ENCODE assay signal across 21 cellular contexts in the genomic region with DNA sequence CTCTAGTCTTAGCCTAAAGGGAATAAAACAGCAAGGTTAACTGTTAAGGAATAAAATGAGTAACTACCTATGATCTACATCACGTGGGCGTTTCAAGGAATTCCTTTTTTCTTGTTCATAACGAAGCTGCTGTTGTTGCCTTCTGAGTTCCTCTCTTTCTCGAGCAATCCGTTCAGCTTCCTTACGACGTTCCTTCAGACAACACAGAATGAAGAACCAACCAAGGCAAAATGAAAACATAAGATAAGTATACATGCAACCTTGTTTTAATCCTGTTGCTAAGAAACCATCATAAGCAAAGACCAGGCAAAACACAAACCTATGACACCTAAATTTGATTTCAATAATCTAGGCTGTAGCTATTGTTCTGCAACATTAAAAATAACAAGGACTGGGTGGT. TPM values are rescaled to one million over a fixed set of nuclear protein-coding genes. Genes with fewer than 3 reads are reported as not detected.
DNase-seq lines count a peak whose midpoint lies in the region; ATAC-seq and TF ChIP-seq lines count a peak whose summit lies in the region.
"Had no signal": no experiment of that assay in that cellular context is flagged by ENCODE, and none has a peak within 500 bp of the region (broad histone marks: within the 10 kb centered on the region; RNA-seq: fewer than 3 reads in every experiment).

No MANE protein-coding gene starts in this region.

- H3K4me2 ChIP-seq in GM23248 (ENCODE audit: unreplicated experiment), result no peak overlapping the region
- H3K4me2 ChIP-seq: A549 had no signal

- no peak for TF ChIP-seq CTCF in lower lobe of right lung (IDR thresholded peaks at IDR 0.05)

- no peaks in the 10 kb centered on the region for H3K9me3 Mint-ChIP-seq in activated T-cell treated with anti-CD3 and anti-CD28 coated beads, Interleukin-2, amount 50 U/mL, for 72 hours
- H3K9me3 Mint-ChIP-seq in activated T-cell treated with anti-CD3 and anti-CD28 coated beads, Interleukin-2, amount 50 U/mL, for 4 hours, result no peaks in the 10 kb centered on the region
- H3K9me3 Mint-ChIP-seq in central memory CD8-positive, alpha-beta T cell, result no peaks in the 10 kb centered on the region
- H3K9me3 Mint-ChIP-seq: CD8-positive, alpha-beta memory T cell; nephron had no signal

- H3K9ac ChIP-seq in GM23248, result no peak overlapping the region

- H3K4me1 ChIP-seq in GM23248 (ENCODE audit: insufficient read depth) (no peaks in the 10 kb centered on the region), lower lobe of right lung (no peaks in the 10 kb centered on the region)
- H3K4me1 ChIP-seq: A549, gastroesophageal sphincter had no signal

- peak overlapping the region; percentile 48 for H3K27ac Mint-ChIP-seq in activated T-cell treated with anti-CD3 and anti-CD28 coated beads, Interleukin-2, amount 50 U/mL, for 72 hours
- peak overlapping the region; percentile 44 for H3K27ac Mint-ChIP-seq in central memory CD8-positive, alpha-beta T cell (ENCODE audit: low read depth)
- H3K27ac Mint-ChIP-seq: nephron had no signal

- H3K4me1 Mint-ChIP-seq in activated T-cell treated with anti-CD3 and anti-CD28 coated beads, Interleukin-2, amount 50 U/mL, for 72 hours (ENCODE audit: low read depth), result no peaks in the 10 kb centered on the region
- peaks cover 2% of the 10 kb centered on the region for H3K4me1 Mint-ChIP-seq in activated T-cell treated with anti-CD3 and anti-CD28 coated beads, Interleukin-2, amount 50 U/mL, for 4 hours (ENCODE audit: low read depth)
- H3K4me1 Mint-ChIP-seq in central memory CD8-positive, alpha-beta T cell, result peaks cover 7% of the 10 kb centered on the region
- H3K4me1 Mint-ChIP-seq: nephron had no signal

- no peak overlapping the region for H3K4me3 Mint-ChIP-seq in activated T-cell treated with anti-CD3 and anti-CD28 coated beads, Interleukin-2, amount 50 U/mL, for 72 hours
- no peak overlapping the region for H3K4me3 Mint-ChIP-seq in activated T-cell treated with anti-CD3 and anti-CD28 coated beads, Interleukin-2, amount 50 U/mL, for 4 hours
- H3K4me3 Mint-ChIP-seq in central memory CD8-positive, alpha-beta T cell, result no peak overlapping the region
- H3K4me3 Mint-ChIP-seq: CD8-positive, alpha-beta memory T cell; nephron had no signal

- no peak overlapping the region for H3K27ac ChIP-seq in GM23248
- no peak overlapping the region for H3K27ac ChIP-seq in lower lobe of right lung
- H3K27ac ChIP-seq: A549, gastroesophageal sphincter had no signal

- in situ Hi-C loops in GM23248 (cut with MboI), result no loop called here

- no peak overlapping the region for H3K4me3 ChIP-seq in GM23248
- H3K4me3 ChIP-seq in lower lobe of right lung, result no peak overlapping the region
- H3K4me3 ChIP-seq: A549, gastroesophageal sphincter, mucosa of descending colon had no signal

- H3K9me3 ChIP-seq in GM23248 (ENCODE audit: low read depth) (no peaks in the 10 kb centered on the region), lower lobe of right lung (no peaks in the 10 kb centered on the region)
- H3K9me3 ChIP-seq: A549, gastroesophageal sphincter, mucosa of descending colon had no signal

- ATAC-seq in activated T-cell treated with anti-CD3 and anti-CD28 coated beads, Interleukin-2, amount 50 U/mL, for 72 hours (replicated peaks in 1 of 2), result no peak
- no peak for ATAC-seq in activated T-cell treated with anti-CD3 and anti-CD28 coated beads, Interleukin-2, amount 50 U/mL, for 4 hours
- ATAC-seq in central memory CD8-positive, alpha-beta T cell (replicated peaks; ENCODE audit: extremely low read depth, poor library complexity, severe bottlenecking), result no peak
- ATAC-seq in HG03457 (IDR thresholded peaks at IDR 0.05; ENCODE audit: unreplicated experiment), result no peak
- no peak for ATAC-seq in lower lobe of right lung
- no peak for ATAC-seq in GM21423 (IDR thresholded peaks at IDR 0.05; ENCODE audit: unreplicated experiment)
- ATAC-seq: A549, gastroesophageal sphincter, mucosa of descending colon had no signal

- peaks cover 28 to 67% of the 10 kb centered on the region in 2 donors for H3K36me3 Mint-ChIP-seq in activated T-cell treated with anti-CD3 and anti-CD28 coated beads, Interleukin-2, amount 50 U/mL, for 72 hours (ENCODE audit: insufficient read depth in 2 of 2)
- H3K36me3 Mint-ChIP-seq in activated T-cell treated with anti-CD3 and anti-CD28 coated beads, Interleukin-2, amount 50 U/mL, for 4 hours (ENCODE audit: insufficient read depth), result peaks cover 70% of the 10 kb centered on the region
- H3K36me3 Mint-ChIP-seq in central memory CD8-positive, alpha-beta T cell (ENCODE audit: insufficient read depth), result peaks cover 89% of the 10 kb centered on the region

- H3F3A ChIP-seq in GM23248 (ENCODE audit: insufficient read depth), result no peaks in the 10 kb centered on the region

- H4K20me1 ChIP-seq in GM23248 (ENCODE audit: insufficient read depth), result no peaks in the 10 kb centered on the region; the same call in 1 of the 2 replicates

- no peak overlapping the region for H2AFZ ChIP-seq in GM23248

- no peak for DNase-seq in activated T-cell treated with anti-CD3 and anti-CD28 coated beads, Interleukin-2, amount 50 U/mL, for 72 hours
- no peak for DNase-seq in activated T-cell treated with anti-CD3 and anti-CD28 coated beads, Interleukin-2, amount 50 U/mL, for 4 hours
- peak; percentile 35 for DNase-seq in GM23248
- no peak for DNase-seq in central memory CD8-positive, alpha-beta T cell (ENCODE audit: low spot score in 2 of 2)
- DNase-seq in putamen (ENCODE audit: low spot score), result peak; percentile 20
- no peak for DNase-seq in lower lobe of right lung
- DNase-seq: activated CD4-positive, alpha-beta T cell treated with anti-CD3 and anti-CD28 coated beads for 4 hours; AML-193; CD8-positive, alpha-beta memory T cell; DMS 273 treated with DMSO at 0.1 percent for 48 hours; mucosa of descending colon; NCI-H1092 treated with DMSO at 0.1 percent for 48 hours; NCI-H1694 treated with DMSO at 0.1 percent for 48 hours; stimulated activated naive CD4-positive, alpha-beta T cell; SW 1271; T-helper 9 cell had no signal

- H3K27me3 Mint-ChIP-seq in activated T-cell treated with anti-CD3 and anti-CD28 coated beads, Interleukin-2, amount 50 U/mL, for 72 hours (ENCODE audit: low read depth), result no peaks in the 10 kb centered on the region
- no peaks in the 10 kb centered on the region for H3K27me3 Mint-ChIP-seq in activated T-cell treated with anti-CD3 and anti-CD28 coated beads, Interleukin-2, amount 50 U/mL, for 4 hours (ENCODE audit: low read depth)
- H3K27me3 Mint-ChIP-seq in central memory CD8-positive, alpha-beta T cell, result no peaks in the 10 kb centered on the region
- H3K27me3 Mint-ChIP-seq: CD8-positive, alpha-beta memory T cell had no signal

- H3K27me3 ChIP-seq in GM23248 (replicated peaks; ENCODE audit: insufficient read depth), result no peaks in the 10 kb centered on the region
- H3K27me3 ChIP-seq in lower lobe of right lung (ENCODE audit: low read depth), result no peaks in the 10 kb centered on the region
- H3K27me3 ChIP-seq: gastroesophageal sphincter had no signal

- peaks cover 34% of the 10 kb centered on the region for H3K79me2 ChIP-seq in GM23248 (ENCODE audit: insufficient read depth)

- H3K36me3 ChIP-seq in GM23248 (ENCODE audit: low read depth) (peaks cover 98% of the 10 kb centered on the region), lower lobe of right lung (peaks cover 99% of the 10 kb centered on the region)

- WGBS in GM23248 (ENCODE audit: low coverage in 1 of 2, low lambda C conversion rate in 2 of 2, missing lambda C conversion rate in 2 of 2), 2 experiments, result 92 to 94% methylated on average over 7 of the region's 7 CpGs

- no peaks in the 10 kb centered on the region for H3K9me2 ChIP-seq in GM23248 (ENCODE audit: insufficient read depth)

- intact Hi-C loops in lower lobe of right lung (cut with DNase I), result no loop called here

RNA-seq across cellular contexts. Expression of a gene that starts 44.1 kb away (rescaled TPM):
- 100 to 1,000 TPM; 114 to 115 TPM for total RNA-seq in activated T-cell treated with anti-CD3 and anti-CD28 coated beads, Interleukin-2, amount 50 U/mL, for 72 hours
- 100 to 1,000 TPM; 105 to 121 (median 120) TPM for total RNA-seq in activated T-cell treated with anti-CD3 and anti-CD28 coated beads, Interleukin-2, amount 50 U/mL, for 4 hours
- 31.4 and 47.2 TPM in 2 replicates for total RNA-seq in GM23248 (2014; rRNA removed; shearing (Covaris generic))
- polyA plus RNA-seq in GM23248 (2016; fragmentation: Nextera tagmentation; extraction: Ambion mirVana), result 54.3 and 58.9 TPM in 2 replicates
- total RNA-seq in lower lobe of right lung, result 93.0 TPM

Comparison
In these comparisons a context has a peak if more than half of its experiments do, and no peak if none do; other contexts are left out.
1. DNase-seq: peak in GM23248 (single experiment) and putamen (single experiment); none in activated T-cell treated with anti-CD3 and anti-CD28 coated beads, Interleukin-2, amount 50 U/mL, for 72 hours (0 of 2), activated T-cell treated with anti-CD3 and anti-CD28 coated beads, Interleukin-2, amount 50 U/mL, for 4 hours (single experiment), central memory CD8-positive, alpha-beta T cell (0 of 2) and lower lobe of right lung (single experiment).